In the genomic region with DNA sequence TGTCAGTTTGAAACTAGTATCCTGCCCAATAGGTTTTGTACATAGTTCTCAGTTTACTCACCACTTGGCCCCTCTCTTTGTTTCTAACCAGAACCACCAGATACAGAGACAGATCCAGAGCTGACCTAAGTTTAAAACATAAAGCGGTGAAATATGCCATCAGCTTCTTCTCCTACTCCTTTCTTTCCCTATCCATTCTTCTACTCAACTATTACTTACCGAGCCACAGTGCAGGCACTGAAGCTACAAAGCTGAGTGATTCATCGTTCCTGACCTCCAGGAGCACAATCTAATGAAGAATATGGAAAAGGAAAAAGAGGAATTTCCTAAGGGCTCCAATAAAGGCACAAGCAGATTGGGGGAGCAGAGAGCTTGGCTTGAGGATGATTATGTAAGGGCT, we compare ENCODE assay signal across 15 cellular contexts.
"Had no signal": no experiment of that assay in that cellular context is flagged by ENCODE, and none has a peak within 500 bp of the region (broad histone marks: within the 10 kb centered on the region; RNA-seq: fewer than 3 reads in every experiment).

No MANE protein-coding gene starts in this region.

- H3K27ac Mint-ChIP-seq: activated CD8-positive, alpha-beta T cell treated with anti-CD3 and anti-CD28 coated beads, Interleukin-2, amount 10 ng/mL, durations not matched to agents 7 days and 5 days; activated naive CD4-positive, alpha-beta T cell treated with anti-CD3 and anti-CD28 coated beads for 36 hours; activated T-helper 17 cell treated with anti-CD3 and anti-CD28 coated beads, Interleukin-2, amount 50 U/mL, for 72 hours; brain; stimulated activated naive CD8-positive, alpha-beta T cell treated with anti-CD3 and anti-CD28 coated beads, Interleukin-15, Interleukin-2, amounts not matched to agents 100 ng/mL and 50 ng/mL, for 24 hours had no signal

- H3K4me3 Mint-ChIP-seq: activated CD8-positive, alpha-beta T cell treated with anti-CD3 and anti-CD28 coated beads, Interleukin-2, amount 10 ng/mL, durations not matched to agents 7 days and 5 days; activated naive CD4-positive, alpha-beta T cell treated with anti-CD3 and anti-CD28 coated beads for 36 hours; activated T-helper 17 cell treated with anti-CD3 and anti-CD28 coated beads, Interleukin-2, amount 50 U/mL, for 72 hours; brain; stimulated activated naive CD8-positive, alpha-beta T cell treated with anti-CD3 and anti-CD28 coated beads, Interleukin-15, Interleukin-2, amounts not matched to agents 100 ng/mL and 50 ng/mL, for 24 hours had no signal

- H3K36me3 Mint-ChIP-seq: brain had no signal

- H3K4me3 ChIP-seq: esophagus squamous epithelium, heart right ventricle, pancreas, uterus had no signal

- H3K4me1 Mint-ChIP-seq: brain had no signal

- H3K9me3 Mint-ChIP-seq: stimulated activated naive CD8-positive, alpha-beta T cell treated with anti-CD3 and anti-CD28 coated beads, Interleukin-15, Interleukin-2, amounts not matched to agents 100 ng/mL and 50 ng/mL, for 24 hours had no signal

- ATAC-seq: activated CD8-positive, alpha-beta T cell treated with anti-CD3 and anti-CD28 coated beads, Interleukin-2, amount 10 ng/mL, durations not matched to agents 7 days and 5 days; activated T-helper 17 cell treated with anti-CD3 and anti-CD28 coated beads, Interleukin-2, amount 50 U/mL, for 72 hours; heart right ventricle; left ventricle myocardium superior had no signal

- DNase-seq: activated CD4-positive, alpha-beta T cell treated with anti-CD3 and anti-CD28 coated beads for 48 hours; activated CD8-positive, alpha-beta T cell treated with anti-CD3 and anti-CD28 coated beads, Interleukin-2, amount 10 ng/mL, durations not matched to agents 7 days and 5 days; activated naive CD4-positive, alpha-beta T cell treated with anti-CD3 and anti-CD28 coated beads for 36 hours; esophagus squamous epithelium; heart right ventricle; left ventricle myocardium superior; stimulated activated CD4-positive, alpha-beta T cell treated with anti-CD3 and anti-CD28 coated beads, Interleukin-4, amount 100 ng/mL, for 1 hour; stimulated activated CD8-positive, alpha-beta memory T cell treated with anti-CD3 and anti-CD28 coated beads, Interleukin-4, amount 100 ng/mL, for 48 hours; T-helper 9 cell; uterus; WERI-Rb-1 had no signal
